11 cellular contexts compared by ENCODE assay signal in genomic region chr7:130891254-130892094, GRCh38.
DNase-seq lines count a peak whose midpoint lies in the region; ATAC-seq and TF ChIP-seq lines count a peak whose summit lies in the region.
"Had no signal": no experiment of that assay in that cellular context is flagged by ENCODE, and none has a peak within 500 bp of the region (broad histone marks: within the 10 kb centered on the region; RNA-seq: fewer than 3 reads in every experiment).

No MANE protein-coding gene starts in this region.

- CTCF ChIA-PET in MCF 10A (lab: Yijun Ruan, JAX): interaction anchor here (0.6 to 6.1 kb wide), 18 partner anchors 9 to 849 kb away, joined by 3 to 89 read pairs (median 3); no protein-coding TSS in a partner anchor

- H3K27ac Mint-ChIP-seq in activated T-cell treated with anti-CD3 and anti-CD28 coated beads, Interleukin-2, amount 50 U/mL, for 24 hours: peak overlapping the region; percentile 92
- H3K27ac Mint-ChIP-seq in MCF 10A (ENCODE audit: low read depth, unreplicated experiment): peak overlapping the region; percentile 95

- peaks cover 28 to 89% (median 76%) of the 10 kb centered on the region in 4 donors for H3K4me1 ChIP-seq in transverse colon

- peak overlapping the region; percentile 4 for H3K4me3 Mint-ChIP-seq in activated T-cell treated with anti-CD3 and anti-CD28 coated beads, Interleukin-2, amount 50 U/mL, for 24 hours
- H3K4me3 Mint-ChIP-seq in MCF 10A (ENCODE audit: unreplicated experiment): peak overlapping the region; percentile 69

- peak; percentile 38 for DNase-seq in activated T-cell treated with anti-CD3 and anti-CD28 coated beads, Interleukin-2, amount 50 U/mL, for 24 hours
- DNase-seq in activated T-cell treated with anti-CD3 and anti-CD28 coated beads, Interleukin-2, amount 50 U/mL, for 1 hour: no peak
- peak; percentile 97 for DNase-seq in MCF 10A (ENCODE audit: unreplicated experiment)
- no peak for DNase-seq in left lobe of liver (ENCODE audit: low spot score)
- DNase-seq in transverse colon: no peak
- DNase-seq in MV-4-11 (lab: John Stamatoyannopoulos, UW): no peak
- DNase-seq in SK-N-DZ (ENCODE audit: low spot score): no peak
- no peak for DNase-seq in stimulated activated naive CD8-positive, alpha-beta T cell treated with anti-CD3 and anti-CD28 coated beads, Interleukin-15, Interleukin-2, amounts not matched to agents 100 U/mL and 50 U/mL, for 24 hours
- DNase-seq: central memory CD4-positive, alpha-beta T cell; NCI-H524 treated with DMSO at 0.1 percent for 48 hours had no signal

- no peak for TF ChIP-seq POLR2A in transverse colon (IDR thresholded peaks at IDR 0.05)

- no peaks in the 10 kb centered on the region for H3K27me3 Mint-ChIP-seq in activated T-cell treated with anti-CD3 and anti-CD28 coated beads, Interleukin-2, amount 50 U/mL, for 24 hours
- no peaks in the 10 kb centered on the region for H3K27me3 Mint-ChIP-seq in MCF 10A (ENCODE audit: insufficient read depth, unreplicated experiment)

- TF ChIP-seq EP300 in transverse colon (IDR thresholded peaks at IDR 0.05; ENCODE audit: low read depth): no peak

- peak overlapping the region; percentile 83 to 87 (median 84) for H3K27ac ChIP-seq in transverse colon
- H3K27ac ChIP-seq: C4-2B had no signal

- peaks cover 0 to 7% (median 1%) of the 10 kb centered on the region in 4 donors for H3K36me3 ChIP-seq in transverse colon

- H3K27me3 ChIP-seq in transverse colon: no peaks in the 10 kb centered on the region

- WGBS in transverse colon (ENCODE audit: low coverage in 1 of 2), 2 donors: 48 to 53% methylated on average over 7 to 14 of the region's 15 CpGs

- H3K36me3 Mint-ChIP-seq in activated T-cell treated with anti-CD3 and anti-CD28 coated beads, Interleukin-2, amount 50 U/mL, for 24 hours (ENCODE audit: low read depth): peaks cover 97% of the 10 kb centered on the region
- H3K36me3 Mint-ChIP-seq in MCF 10A (ENCODE audit: insufficient read depth, unreplicated experiment): peaks cover 93% of the 10 kb centered on the region

- ATAC-seq in left lobe of liver: peak; percentile 47
- no peak for ATAC-seq in stimulated activated naive CD8-positive, alpha-beta T cell treated with anti-CD3 and anti-CD28 coated beads, Interleukin-15, Interleukin-2, amounts not matched to agents 100 U/mL and 50 U/mL, for 24 hours

- peaks cover 85% of the 10 kb centered on the region for H3K4me1 Mint-ChIP-seq in activated T-cell treated with anti-CD3 and anti-CD28 coated beads, Interleukin-2, amount 50 U/mL, for 24 hours (ENCODE audit: low read depth)
- H3K4me1 Mint-ChIP-seq in MCF 10A (ENCODE audit: insufficient read depth, unreplicated experiment): peaks cover 78% of the 10 kb centered on the region

- POLR2A ChIA-PET in MCF 10A (lab: Yijun Ruan, JAX): interaction anchor here (0.6 to 10.5 kb wide), 23 partner anchors 9 to 940 kb away, joined by 3 to 263 read pairs (median 5); no protein-coding TSS in a partner anchor

- BruUV-seq in MCF 10A (replicated peaks; lab: Mats Ljungman, UMichigan): TSS peak; percentile 42

- in situ Hi-C loops in transverse colon (cut with MboI; ENCODE audit: low pct_ligation_motif_present in 1 of 4, low pct_unique_long_range_greater_than_20kb in 1 of 4, low sequenced_read_pairs in 3 of 4): loop anchor here in 3 of 4 donors (10.0 to 25.0 kb wide), 5 partner anchors 143 to 521 kb away; no protein-coding TSS in a partner anchor

- no peaks in the 10 kb centered on the region for H3K9me3 Mint-ChIP-seq in activated T-cell treated with anti-CD3 and anti-CD28 coated beads, Interleukin-2, amount 50 U/mL, for 24 hours
- H3K9me3 Mint-ChIP-seq in MCF 10A (ENCODE audit: unreplicated experiment): no peaks in the 10 kb centered on the region

- TF ChIP-seq CTCF in MCF 10A (IDR thresholded peaks at IDR 0.05; ENCODE audit: unreplicated experiment): no peak
- no peak for TF ChIP-seq CTCF in transverse colon (IDR thresholded peaks at IDR 0.05)

- intact Hi-C loops in MCF 10A (cut with micrococcal nuclease): no loop called here
- intact Hi-C loops in transverse colon (cut with DNase I; ENCODE audit: low total_unique reads): loop anchor here (10.0 kb wide), 1 partner anchor 533 kb away; no protein-coding TSS in a partner anchor

- H3K9me3 ChIP-seq in transverse colon: no peaks in the 10 kb centered on the region

- no peak overlapping the region for H3K4me3 ChIP-seq in transverse colon

Comparison
In these comparisons a context has a peak if more than half of its experiments do, and no peak if none do; other contexts are left out.
1. DNase-seq: peak in activated T-cell treated with anti-CD3 and anti-CD28 coated beads, Interleukin-2, amount 50 U/mL, for 24 hours (single experiment) and MCF 10A (single experiment); none in activated T-cell treated with anti-CD3 and anti-CD28 coated beads, Interleukin-2, amount 50 U/mL, for 1 hour (single experiment), left lobe of liver (single experiment), transverse colon (single experiment), MV-4-11 (single experiment), SK-N-DZ (single experiment) and stimulated activated naive CD8-positive, alpha-beta T cell treated with anti-CD3 and anti-CD28 coated beads, Interleukin-15, Interleukin-2, amounts not matched to agents 100 U/mL and 50 U/mL, for 24 hours (single experiment).